ENCODE assay signal across 8 cellular contexts in genomic region chr18:12271376-12272235, GRCh38. TPM values are rescaled to one million over a fixed set of nuclear protein-coding genes. Genes with fewer than 3 reads are reported as not detected.
DNase-seq lines count a peak whose midpoint lies in the region; ATAC-seq and TF ChIP-seq lines count a peak whose summit lies in the region.

No MANE protein-coding gene starts in this region.

- DNase-seq in ACHN (peak; percentile 80), NCI-H748 (lab: John Stamatoyannopoulos, UW; ENCODE audit: unreplicated experiment) (peak; percentile 83), epithelial cell of esophagus (ENCODE audit: low read depth) (peak; percentile 80)
- peak; percentile 70 for DNase-seq in activated CD4-positive, alpha-beta memory T cell treated with anti-CD3 and anti-CD28 coated beads for 36 hours

- H3K4me3 ChIP-seq in epithelial cell of esophagus (ENCODE audit: low read length) (peak overlapping the region; percentile 44), mucosa of rectum (ENCODE audit: low read length in 2 of 2) (peak overlapping the region; percentile 58 to 65)

- peaks cover 3% of the 10 kb centered on the region for H3K4me1 Mint-ChIP-seq in activated CD4-positive, alpha-beta memory T cell treated with anti-CD3 and anti-CD28 coated beads for 36 hours (ENCODE audit: low read depth)
- no peaks in the 10 kb centered on the region for H3K4me1 Mint-ChIP-seq in stimulated activated memory B cell treated with anti-CD40 and anti-IgM and Interleukin-4, amounts not matched to agents 10 μg/mL and 1 μg/mL and 100 μg/mL, for 72 hours

- no peaks in the 10 kb centered on the region for H3K36me3 ChIP-seq in mucosa of rectum (ENCODE audit: control insufficient read depth in 2 of 2, insufficient read depth in 2 of 2, low read length in 2 of 2)

- POLR2A ChIA-PET in activated CD4-positive, alpha-beta memory T cell treated with anti-CD3 and anti-CD28 coated beads for 36 hours (lab: Charles Lee), result no interaction called here

- no peaks in the 10 kb centered on the region for H3K36me3 Mint-ChIP-seq in activated CD4-positive, alpha-beta memory T cell treated with anti-CD3 and anti-CD28 coated beads for 36 hours
- H3K36me3 Mint-ChIP-seq in stimulated activated memory B cell treated with anti-CD40 and anti-IgM and Interleukin-4, amounts not matched to agents 10 μg/mL and 1 μg/mL and 100 μg/mL, for 72 hours, result no peaks in the 10 kb centered on the region

- in situ Hi-C loops in ACHN (cut with HindIII; ENCODE audit: low pct_ligation_motif_present, low pct_unique_long_range_greater_than_20kb, low sequenced_read_pairs), result no loop called here

- H3K9me3 ChIP-seq in mucosa of rectum (ENCODE audit: control insufficient read depth in 2 of 2, low read length in 2 of 2), result no peaks in the 10 kb centered on the region

- CTCF ChIA-PET in activated CD4-positive, alpha-beta memory T cell treated with anti-CD3 and anti-CD28 coated beads for 36 hours (lab: Charles Lee), result interaction anchor here (0.6 to 3.5 kb wide), 25 partner anchors 9 to 539 kb away, joined by 3 to 25 read pairs (median 4); partner anchors contain the start of gene AFG3L2

- peaks cover 0 to 2% of the 10 kb centered on the region in 2 donors for H3K27me3 ChIP-seq in mucosa of rectum (ENCODE audit: control insufficient read depth in 2 of 2, insufficient read depth in 2 of 2, low read length in 2 of 2)

- peak; percentile 65 for TF ChIP-seq CTCF in epithelial cell of esophagus (IDR thresholded peaks at IDR 0.05; ENCODE audit: insufficient read depth, low read depth, low read length, missing control alignments)

- peaks cover 5% of the 10 kb centered on the region for H3K27me3 Mint-ChIP-seq in activated CD4-positive, alpha-beta memory T cell treated with anti-CD3 and anti-CD28 coated beads for 36 hours
- H3K27me3 Mint-ChIP-seq in stimulated activated memory B cell treated with anti-CD40 and anti-IgM and Interleukin-4, amounts not matched to agents 10 μg/mL and 1 μg/mL and 100 μg/mL, for 72 hours, result peaks cover 41% of the 10 kb centered on the region

- H3K4me3 Mint-ChIP-seq in activated CD4-positive, alpha-beta memory T cell treated with anti-CD3 and anti-CD28 coated beads for 36 hours, result peak overlapping the region; percentile 59
- H3K4me3 Mint-ChIP-seq in stimulated activated memory B cell treated with anti-CD40 and anti-IgM and Interleukin-4, amounts not matched to agents 10 μg/mL and 1 μg/mL and 100 μg/mL, for 72 hours, result peak overlapping the region; percentile 68

- peak overlapping the region in 1 of 2 donors; percentile 47 for H3K27ac ChIP-seq in mucosa of rectum (ENCODE audit: low read depth in 2 of 2, low read length in 2 of 2)

- no peak overlapping the region for H3K27ac Mint-ChIP-seq in activated CD4-positive, alpha-beta memory T cell treated with anti-CD3 and anti-CD28 coated beads for 36 hours
- no peak overlapping the region for H3K27ac Mint-ChIP-seq in stimulated activated memory B cell treated with anti-CD40 and anti-IgM and Interleukin-4, amounts not matched to agents 10 μg/mL and 1 μg/mL and 100 μg/mL, for 72 hours

- H3K9ac ChIP-seq in mucosa of rectum (ENCODE audit: low read depth in 1 of 2, low read length in 2 of 2), result peak overlapping the region in 1 of 2 donors; percentile 70

- H3K9me3 Mint-ChIP-seq in activated CD4-positive, alpha-beta memory T cell treated with anti-CD3 and anti-CD28 coated beads for 36 hours, result no peaks in the 10 kb centered on the region
- no peaks in the 10 kb centered on the region for H3K9me3 Mint-ChIP-seq in stimulated activated memory B cell treated with anti-CD40 and anti-IgM and Interleukin-4, amounts not matched to agents 10 μg/mL and 1 μg/mL and 100 μg/mL, for 72 hours

- intact Hi-C loops in activated CD4-positive, alpha-beta memory T cell treated with anti-CD3 and anti-CD28 coated beads for 36 hours (cut with micrococcal nuclease), result loop anchor here (5.0 kb wide), 1 partner anchor 386 kb away; the partner anchor contains the start of gene SPIRE1

- ATAC-seq in GM18867 (IDR thresholded peaks at IDR 0.05; ENCODE audit: unreplicated experiment) (peak; percentile 74), HG03460 (IDR thresholded peaks at IDR 0.05; ENCODE audit: unreplicated experiment) (peak; percentile 84)
- peak; percentile 71 for ATAC-seq in stimulated activated memory B cell treated with anti-CD40 and anti-IgM and Interleukin-4, amounts not matched to agents 10 μg/mL and 1 μg/mL and 100 μg/mL, for 72 hours

- H3K4me1 ChIP-seq in mucosa of rectum (ENCODE audit: control insufficient read depth in 2 of 2, insufficient read depth in 2 of 2, low read length in 2 of 2), result peaks cover 0 to 3% of the 10 kb centered on the region in 2 donors

RNA-seq across cellular contexts. Expression of gene CIDEA, which starts 17.4 kb away (rescaled TPM):
- total RNA-seq in activated CD4-positive, alpha-beta memory T cell treated with anti-CD3 and anti-CD28 coated beads for 36 hours, result not detected

RNA-seq across cellular contexts. Expression of gene TUBB6, which starts 36.4 kb away (rescaled TPM):
- 1 to 10 TPM; 6.7 to 7.5 TPM for total RNA-seq in activated CD4-positive, alpha-beta memory T cell treated with anti-CD3 and anti-CD28 coated beads for 36 hours
